27 cellular contexts compared by ENCODE assay signal in genomic region chr14:40445020-40445419, GRCh38.
"Had no signal": no experiment of that assay in that cellular context is flagged by ENCODE, and none has a peak within 500 bp of the region (broad histone marks: within the 10 kb centered on the region; RNA-seq: fewer than 3 reads in every experiment).

No MANE protein-coding gene starts in this region.

- H3K36me3 ChIP-seq: stomach, suprapubic skin, thoracic aorta, thyroid gland, tibial artery, tibial nerve, transverse colon, upper lobe of left lung, upper lobe of right lung, uterus, vagina had no signal

- ATAC-seq: stimulated activated effector memory CD8-positive, alpha-beta T cell treated with anti-CD3 and anti-CD28 coated beads, Interleukin-12 subunit alpha, Interleukin-12 subunit beta, amount 100 ng/mL, for 72 hours; stimulated activated memory B cell treated with anti-CD40 and anti-IgM and Interleukin-4, amounts not matched to agents 10 μg/mL and 1 μg/mL and 100 μg/mL, for 72 hours; stimulated activated naive B cell treated with anti-CD40 and anti-IgM and Interleukin-4, amounts not matched to agents 10 μg/mL and 1 μg/mL and 100 μg/mL, for 72 hours; stimulated activated naive CD8-positive, alpha-beta T cell treated with anti-CD3 and anti-CD28 coated beads, Interleukin-15, amount 100 ng/mL, for 72 hours; stimulated activated naive CD8-positive, alpha-beta T cell treated with anti-CD3 and anti-CD28 coated beads, Interleukin-15, Interleukin-2, amounts not matched to agents 100 U/mL and 50 U/mL, for 24 hours; upper lobe of right lung had no signal

- FAIRE-seq: urothelium cell line had no signal

- H3K27me3 ChIP-seq: stomach, suprapubic skin, testis, thyroid gland, tibial artery, tibial nerve, transverse colon, upper lobe of left lung, upper lobe of right lung, uterus, vagina had no signal

- H3K9me3 ChIP-seq: suprapubic skin, testis, thoracic aorta, thyroid gland, tibial artery, tibial nerve, transverse colon, upper lobe of left lung, upper lobe of right lung, uterus, vagina had no signal

- H3K27ac ChIP-seq: stomach, suprapubic skin, testis, thoracic aorta, thyroid gland, tibial artery, tibial nerve, transverse colon, upper lobe of left lung, upper lobe of right lung, uterus, vagina had no signal

- H3K4me1 ChIP-seq: stomach, suprapubic skin, testis, thyroid gland, tibial artery, tibial nerve, transverse colon, upper lobe of left lung, upper lobe of right lung, uterus, vagina had no signal

- DNase-seq: stimulated activated CD4-positive, alpha-beta T cell treated with anti-CD3 and anti-CD28 coated beads, Interleukin-2, amount 100 ng/mL, for 48 hours; stimulated activated CD4-positive, alpha-beta T cell treated with anti-CD3 and anti-CD28 coated beads, Interleukin-4, amount 100 ng/mL, for 1 hour; stimulated activated CD4-positive, alpha-beta T cell treated with anti-CD3 and anti-CD28 coated beads, Interleukin-4, amount 100 ng/mL, for 24 hours; stimulated activated CD4-positive, alpha-beta T cell treated with anti-CD3 and anti-CD28 coated beads, Interleukin-4, amount 100 ng/mL, for 4 hours; stimulated activated CD8-positive, alpha-beta memory T cell treated with anti-CD3 and anti-CD28 coated beads, Interleukin-4, amount 100 ng/mL, for 48 hours; stimulated activated naive B cell treated with anti-CD40 and anti-IgM and Interleukin-4, amounts not matched to agents 10 μg/mL and 1 μg/mL and 100 μg/mL, for 72 hours; stimulated activated naive CD4-positive, alpha-beta T cell; stimulated activated naive CD4-positive, alpha-beta T cell treated with Interleukin-2 at 50 U/mL for 16 hours; stimulated activated naive CD8-positive, alpha-beta T cell treated with anti-CD3 and anti-CD28 coated beads, Interleukin-15, amount 100 ng/mL, for 72 hours; stimulated activated naive CD8-positive, alpha-beta T cell treated with anti-CD3 and anti-CD28 coated beads, Interleukin-15, Interleukin-2, amounts not matched to agents 100 U/mL and 50 U/mL, for 24 hours; stomach; substantia nigra; testis; thyroid gland; tibial artery; transverse colon; trophoblast cell; upper lobe of left lung; upper lobe of right lung; uterus had no signal

- H3K4me3 ChIP-seq: stomach, suprapubic skin, testis, thoracic aorta, thyroid gland, tibial artery, tibial nerve, transverse colon, upper lobe of left lung, upper lobe of right lung, uterus, vagina had no signal
